Comparison of ENCODE assay signal across 8 cellular contexts in genomic region chr19:51018745-51019543, GRCh38. TPM values are rescaled to one million over a fixed set of nuclear protein-coding genes. Genes with fewer than 3 reads are reported as not detected.
DNase-seq lines count a peak whose midpoint lies in the region; ATAC-seq and TF ChIP-seq lines count a peak whose summit lies in the region.
"Had no signal": no experiment of that assay in that cellular context is flagged by ENCODE, and none has a peak within 500 bp of the region (broad histone marks: within the 10 kb centered on the region; RNA-seq: fewer than 3 reads in every experiment).

No MANE protein-coding gene starts in this region.

- POLR2A ChIA-PET in Panc1 (lab: Charles Lee): interaction anchor here (0.5 to 0.6 kb wide), 3 partner anchors 16 to 318 kb away, joined by 3 to 11 read pairs (median 7); partner anchors contain the start of gene KLK12

- H4K8ac ChIP-seq in H9 (replicated peaks; ENCODE audit: insufficient read length, low read depth, low read length): no peak overlapping the region

- no peaks in the 10 kb centered on the region for H3K4me1 ChIP-seq in H9 (ENCODE audit: insufficient read depth, low read length)
- H3K4me1 ChIP-seq in Panc1 (ENCODE audit: control insufficient read depth, insufficient read depth, low read length): peaks cover 3% of the 10 kb centered on the region
- H3K4me1 ChIP-seq in heart left ventricle: peaks cover 0 to 33% (median 15%) of the 10 kb centered on the region in 12 donors
- no peaks in the 10 kb centered on the region for H3K4me1 ChIP-seq in psoas muscle

- H2BK12ac ChIP-seq in H9 (ENCODE audit: insufficient read length, low read depth, low read length): no peak overlapping the region

- no peaks in the 10 kb centered on the region for H3K79me1 ChIP-seq in H9 (ENCODE audit: insufficient read depth, low read depth, low read length, poor library complexity, severe bottlenecking)

- H2BK15ac ChIP-seq in H9 (ENCODE audit: low read depth, low read length): no peak overlapping the region

- no peak overlapping the region for H2AFZ ChIP-seq in H9 (ENCODE audit: low read length)

- H3T11ph ChIP-seq in H9 (ENCODE audit: low read length): no peak overlapping the region

- H3K4me2 ChIP-seq in H9 (ENCODE audit: insufficient read depth, insufficient read length, low read length): peak overlapping the region; percentile 79

- H3K14ac ChIP-seq in H9 (ENCODE audit: insufficient read depth, low read length): no peak overlapping the region; the same call in 1 of the 2 replicates

- H2BK120ac ChIP-seq in H9 (ENCODE audit: low read depth, low read length, poor library complexity, severe bottlenecking): no peak overlapping the region

- no peak overlapping the region for H4K91ac ChIP-seq in H9 (ENCODE audit: insufficient read length, low read depth, low read length)

- peak overlapping the region; percentile 30 to 50 for H3K4me3 ChIP-seq in Panc1 (ENCODE audit: low read depth in 2 of 2, low read length in 2 of 2)
- peak overlapping the region; percentile 11 to 51 (median 42) for H3K4me3 ChIP-seq in heart left ventricle
- peak overlapping the region; percentile 49 for H3K4me3 ChIP-seq in psoas muscle

- no peaks in the 10 kb centered on the region for H3K79me2 ChIP-seq in H9 (ENCODE audit: insufficient read depth, low read length)

- H3K36me3 ChIP-seq in Panc1 (ENCODE audit: control insufficient read depth, insufficient read depth, low read length) (no peaks in the 10 kb centered on the region; the same call in 1 of the 2 replicates), heart left ventricle (no peaks in the 10 kb centered on the region), psoas muscle (ENCODE audit: insufficient read depth in 1 of 2, low read depth in 1 of 2) (no peaks in the 10 kb centered on the region)

- no peak overlapping the region for H4K5ac ChIP-seq in H9 (ENCODE audit: insufficient read length, low read depth, low read length)

- no CpG with 5 or more reads among the region's 68 CpGs for WGBS in H9 (ENCODE audit: extremely low coverage, insufficient read length, low lambda C conversion rate)
- WGBS in heart left ventricle, 4 donors: 2 to 4% (median 2%) methylated on average over 42 to 68 of the region's 68 CpGs
- WGBS in psoas muscle, 3 donors: 2 to 3% (median 2%) methylated on average over 48 to 68 of the region's 68 CpGs

- in situ Hi-C loops in Panc1 (cut with HindIII; ENCODE audit: low pct_unique_long_range_greater_than_20kb, low sequenced_read_pairs): no loop called here

- H2BK5ac ChIP-seq in H9 (ENCODE audit: insufficient read length, low read length): no peak overlapping the region

- H3K27me3 ChIP-seq in H9 (ENCODE audit: insufficient read depth, low read length) (no peaks in the 10 kb centered on the region; the same call in 1 of the 2 replicates), Panc1 (ENCODE audit: control insufficient read depth, insufficient read depth, low read length) (peaks cover 2% of the 10 kb centered on the region; the same call in 1 of the 2 replicates), heart left ventricle (peaks cover 29 to 73% (median 53%) of the 10 kb centered on the region in 9 donors), psoas muscle (ENCODE audit: insufficient read depth in 3 of 3, low read length in 2 of 3) (peaks cover 0 to 59% (median 9%) of the 10 kb centered on the region in 3 donors)

- no peak for TF ChIP-seq CTCF in H9 (conservative IDR thresholded peaks at IDR 0.05)
- no peak for TF ChIP-seq CTCF in Panc1 (IDR thresholded peaks at IDR 0.05)
- TF ChIP-seq CTCF in heart left ventricle (IDR thresholded peaks at IDR 0.05): no peak
- no peak for TF ChIP-seq CTCF in psoas muscle (IDR thresholded peaks at IDR 0.05)

- no peak overlapping the region for H3K9ac ChIP-seq in H9 (ENCODE audit: extremely low read depth, insufficient read length, low read length)

- BruUV-seq in Panc1 (replicated peaks; lab: Mats Ljungman, UMichigan): no TSS peak

- peak overlapping the region; percentile 55 to 89 for H3K4me3 Mint-ChIP-seq in H9

- no peaks in the 10 kb centered on the region for H4K20me1 ChIP-seq in H9 (ENCODE audit: control insufficient read depth, insufficient read depth, insufficient read length)

- no peak overlapping the region for H3K23ac ChIP-seq in H9 (ENCODE audit: insufficient read length, low read depth, low read length)

- H3K4me1 Mint-ChIP-seq in H9: peaks cover 15 to 28% of the 10 kb centered on the region in 2 experiments

- no peak for TF ChIP-seq POLR2A in heart left ventricle (IDR thresholded peaks at IDR 0.05)

- no peak overlapping the region for H3K56ac ChIP-seq in H9 (ENCODE audit: insufficient read length, low read depth, low read length)

- peaks cover 16% of the 10 kb centered on the region for H3K23me2 ChIP-seq in H9 (ENCODE audit: insufficient read length, low read depth, low read length, poor library complexity, severe bottlenecking)

- H3K18ac ChIP-seq in H9 (ENCODE audit: insufficient read length, low read depth, low read length): no peak overlapping the region

- no peak overlapping the region for H3K27ac ChIP-seq in H9 (ENCODE audit: insufficient read length, low read depth, low read length)
- no peak overlapping the region for H3K27ac ChIP-seq in Panc1 (ENCODE audit: low read length)
- H3K27ac ChIP-seq in heart left ventricle: peak overlapping the region in 2 of 12 donors; percentile 17 to 23
- H3K27ac ChIP-seq in psoas muscle: no peak overlapping the region

- no peak overlapping the region for H3K4ac ChIP-seq in H9 (ENCODE audit: low read depth, low read length)

- peaks cover 0 to 2% (median 0%) of the 10 kb centered on the region in 3 experiments; a peak in 2 of 7 replicates for H3K36me3 Mint-ChIP-seq in H9 (ENCODE audit: insufficient read depth in 1 of 3, low read depth in 3 of 3)

- H3K9me3 ChIP-seq in H9 (ENCODE audit: control insufficient read depth, low read depth, low read length) (no peaks in the 10 kb centered on the region), Panc1 (ENCODE audit: control insufficient read depth, insufficient read depth, low read depth, low read length) (no peaks in the 10 kb centered on the region), heart left ventricle (no peaks in the 10 kb centered on the region), psoas muscle (no peaks in the 10 kb centered on the region)

- peak; percentile 52; the same call in 1 of the 2 replicates for ATAC-seq in Panc1
- peak in 2 of 4 donors; percentile 21 to 43 for ATAC-seq in heart left ventricle
- ATAC-seq in psoas muscle: no peak
- ATAC-seq in HG03571 (IDR thresholded peaks at IDR 0.05; ENCODE audit: unreplicated experiment): no peak

- intact Hi-C loops in Panc1 (cut with micrococcal nuclease; ENCODE audit: unreplicated experiment) (no loop called here), heart left ventricle (cut with DNase I) (loop anchor here in 4 of 10 donors (2.0 to 10.0 kb wide), 4 partner anchors 76 to 146 kb away; no protein-coding TSS in a partner anchor), psoas muscle (cut with DNase I) (no loop called here)

- H3K27ac Mint-ChIP-seq in H9: no peak overlapping the region

- peak; percentile 59 for DNase-seq in H9
- no peak for DNase-seq in Panc1 (ENCODE audit: low read depth, low spot score)
- no peak for DNase-seq in heart left ventricle
- DNase-seq in psoas muscle: no peak
- no peak for DNase-seq in T-helper 9 cell
- DNase-seq in NCI-H146 (lab: John Stamatoyannopoulos, UW): no peak

- peaks cover 0 to 13% of the 10 kb centered on the region in 2 experiments; a peak in 4 of 5 replicates for H3K9me3 Mint-ChIP-seq in H9

- H2BK20ac ChIP-seq in H9 (ENCODE audit: low read depth, low read length, poor library complexity, severe bottlenecking): no peak overlapping the region

- no peak overlapping the region for H2AK5ac ChIP-seq in H9 (ENCODE audit: insufficient read length, low read length)

- peaks cover 73% of the 10 kb centered on the region for H3K27me3 Mint-ChIP-seq in H9 (ENCODE audit: low read depth)

- CTCF ChIA-PET in Panc1 (lab: Charles Lee): interaction anchor here (0.6 to 1.0 kb wide), 3 partner anchors 18 to 95 kb away, joined by 4 to 9 read pairs (median 6); partner anchors contain the start of gene KLK8

RNA-seq across cellular contexts. Expression of gene KLK10, which starts 0.6 kb away (rescaled TPM):
- 1.3 and 1.4 TPM in 2 replicates for total RNA-seq in H9 (2021)
- total RNA-seq in Panc1 (2021; ENCODE audit: unreplicated experiment): not detected
- polyA plus RNA-seq in Panc1 (2012; ENCODE audit: insufficient read length): 0.16 TPM
- 1 to 10 TPM in 1 of 9 donors, under 1 TPM in 4, not detected in 4; 0.12 to 4.0 (median 0.37) TPM for total RNA-seq in heart left ventricle
- under 1 TPM in 1 of 2 donors, not detected in 1; 0.33 TPM for polyA plus RNA-seq in heart left ventricle
- not detected for total RNA-seq in psoas muscle
- polyA plus RNA-seq in psoas muscle: under 1 TPM; 0.04 to 0.16 (median 0.04) TPM
- total RNA-seq: temporal lobe had no signal

RNA-seq across cellular contexts. Expression of gene KLK11, which starts 7.5 kb away (rescaled TPM):
- total RNA-seq in H9 (2021) (not detected in 2 replicates), Panc1 (2021; ENCODE audit: unreplicated experiment) (not detected), heart left ventricle (10 to 100 TPM in 1 of 9 donors, under 1 TPM in 1, not detected in 7; 0.32 to 19.1 TPM), psoas muscle (under 1 TPM in 3 of 4 donors, not detected in 1; 0.19 to 0.52 (median 0.24) TPM)
- not detected for polyA plus RNA-seq in Panc1 (2012; ENCODE audit: insufficient read length)
- polyA plus RNA-seq in heart left ventricle (under 1 TPM; 0.35 to 0.42 TPM), psoas muscle (under 1 TPM; 0.13 to 0.20 (median 0.17) TPM)
- total RNA-seq: temporal lobe had no signal

RNA-seq across cellular contexts. Expression of gene KLK12, which starts 15.9 kb away (rescaled TPM):
- total RNA-seq in H9 (2021) (not detected in 2 replicates), Panc1 (2021; ENCODE audit: unreplicated experiment) (not detected), heart left ventricle (not detected), psoas muscle (not detected)
- polyA plus RNA-seq in Panc1 (2012; ENCODE audit: insufficient read length): not detected
- polyA plus RNA-seq in heart left ventricle (not detected), psoas muscle (not detected)
- total RNA-seq: temporal lobe had no signal

RNA-seq across cellular contexts. Expression of gene KLK8, which starts 17.5 kb away (rescaled TPM):
- total RNA-seq in H9 (2021) (2.7 and 2.9 TPM in 2 replicates), Panc1 (2021; ENCODE audit: unreplicated experiment) (not detected), heart left ventricle (1 to 10 TPM in 1 of 9 donors, not detected in 8; 1.9 TPM), psoas muscle (not detected)
- polyA plus RNA-seq in Panc1 (2012; ENCODE audit: insufficient read length): not detected
- polyA plus RNA-seq in heart left ventricle (not detected), psoas muscle (under 1 TPM in 2 of 3 donors, not detected in 1; 0.09 to 0.76 TPM)
- total RNA-seq: temporal lobe had no signal

RNA-seq across cellular contexts. Expression of gene KLK7, which starts 35.2 kb away (rescaled TPM):
- 0.13 and 0.52 TPM in 2 replicates for total RNA-seq in H9 (2021)
- total RNA-seq in Panc1 (2021; ENCODE audit: unreplicated experiment): not detected
- polyA plus RNA-seq in Panc1 (2012; ENCODE audit: insufficient read length): 0.19 TPM
- total RNA-seq in heart left ventricle: 1 to 10 TPM in 1 of 9 donors, not detected in 8; 4.1 TPM
- not detected for polyA plus RNA-seq in heart left ventricle
- total RNA-seq in psoas muscle: not detected
- polyA plus RNA-seq in psoas muscle: not detected
- total RNA-seq: temporal lobe had no signal
